In genomic region chr22:49031746-49032330, GRCh38 we compare ENCODE assay signal across 23 cellular contexts.
DNase-seq lines count a peak whose midpoint lies in the region; ATAC-seq, FAIRE-seq and TF ChIP-seq lines count a peak whose summit lies in the region.
"Had no signal": no experiment of that assay in that cellular context is flagged by ENCODE, and none has a peak within 500 bp of the region (broad histone marks: within the 10 kb centered on the region; RNA-seq: fewer than 3 reads in every experiment).

No MANE protein-coding gene starts in this region.

- H3K79me1 ChIP-seq in H9 (ENCODE audit: insufficient read depth, low read depth, low read length, poor library complexity, severe bottlenecking) = no peaks in the 10 kb centered on the region
- H3K79me1 ChIP-seq in neuronal stem cell (ENCODE audit: low read depth, low read length) = no peaks in the 10 kb centered on the region

- H2AK5ac ChIP-seq in H9 (ENCODE audit: insufficient read length, low read length) = no peak overlapping the region
- H2AK5ac ChIP-seq in neuronal stem cell (ENCODE audit: low read depth, low read length) = peak overlapping the region; percentile 68

- no peak overlapping the region for H2BK15ac ChIP-seq in H9 (ENCODE audit: low read depth, low read length)
- H2BK15ac ChIP-seq in neuronal stem cell (ENCODE audit: low read length) = no peak overlapping the region

- H3K23me2 ChIP-seq in H9 (ENCODE audit: insufficient read length, low read depth, low read length, poor library complexity, severe bottlenecking) = no peaks in the 10 kb centered on the region

- H3K27me3 Mint-ChIP-seq in H9 (ENCODE audit: low read depth) (peaks cover 28% of the 10 kb centered on the region), natural killer cell (ENCODE audit: low read depth in 2 of 2) (peaks cover 0 to 11% of the 10 kb centered on the region in 2 donors)
- H3K27me3 Mint-ChIP-seq: B cell had no signal

- H3K4me3 ChIP-seq in kidney (ENCODE audit: low read length in 2 of 2) (no peak overlapping the region), neuronal stem cell (ENCODE audit: low read length in 2 of 2) (no peak overlapping the region), upper lobe of right lung (no peak overlapping the region)
- H3K4me3 ChIP-seq: BLaER1 had no signal

- H2BK120ac ChIP-seq in H9 (ENCODE audit: low read depth, low read length, poor library complexity, severe bottlenecking) (no peak overlapping the region), neuronal stem cell (ENCODE audit: low read depth, low read length) (peak overlapping the region; percentile 10)

- H2BK12ac ChIP-seq in H9 (ENCODE audit: insufficient read length, low read depth, low read length) (no peak overlapping the region), neuronal stem cell (ENCODE audit: low read length) (peak overlapping the region; percentile 0)

- no CpG with 5 or more reads among the region's 6 CpGs for WGBS in H9 (ENCODE audit: extremely low coverage, insufficient read length, low lambda C conversion rate)
- no CpG with 5 or more reads among the region's 6 CpGs for WGBS in neuronal stem cell (ENCODE audit: extremely low coverage in 2 of 2, insufficient read length in 2 of 2, insufficient replicate concordance in 1 of 2), 2 donors

- H3K18ac ChIP-seq in H9 (ENCODE audit: insufficient read length, low read depth, low read length) = no peak overlapping the region
- peak overlapping the region; percentile 4 for H3K18ac ChIP-seq in neuronal stem cell (ENCODE audit: low read length)

- H4K20me1 ChIP-seq in H9 (ENCODE audit: control insufficient read depth, insufficient read depth, insufficient read length) = no peaks in the 10 kb centered on the region
- H4K20me1 ChIP-seq: BLaER1 had no signal

- H3K36me3 ChIP-seq in kidney (ENCODE audit: control insufficient read depth in 1 of 2, insufficient read depth in 2 of 2, low read length in 2 of 2) = no peaks in the 10 kb centered on the region
- H3K36me3 ChIP-seq in neuronal stem cell (replicated peaks in 1 of 2; ENCODE audit: control insufficient read depth in 2 of 2, insufficient read depth in 2 of 2, low read length in 2 of 2) = no peaks in the 10 kb centered on the region
- H3K36me3 ChIP-seq in upper lobe of right lung = no peaks in the 10 kb centered on the region
- H3K36me3 ChIP-seq: BLaER1 had no signal

- H2BK5ac ChIP-seq in H9 (ENCODE audit: insufficient read length, low read length) (no peak overlapping the region), neuronal stem cell (ENCODE audit: low read length) (peak overlapping the region; percentile 55)

- H4K8ac ChIP-seq in H9 (replicated peaks; ENCODE audit: insufficient read length, low read depth, low read length) = no peak overlapping the region
- H4K8ac ChIP-seq in neuronal stem cell (ENCODE audit: low read depth, low read length) = no peak overlapping the region

- H3T11ph ChIP-seq in H9 (ENCODE audit: low read length) = no peak overlapping the region

- TF ChIP-seq CTCF in H9 (conservative IDR thresholded peaks at IDR 0.05) (no peak), kidney (IDR thresholded peaks at IDR 0.05; ENCODE audit: borderline replicate concordance, extremely low read depth, insufficient read depth) (no peak), upper lobe of right lung (IDR thresholded peaks at IDR 0.05) (no peak), natural killer cell (IDR thresholded peaks at IDR 0.05) (no peak)

- intact Hi-C loops in kidney (cut with DNase I) = no loop called here
- intact Hi-C loops in upper lobe of right lung (cut with DNase I) = no loop called here
- intact Hi-C loops in natural killer cell (cut with micrococcal nuclease) = no loop called here

- H3K27ac ChIP-seq in H9 (ENCODE audit: insufficient read length, low read depth, low read length) (no peak overlapping the region), kidney (ENCODE audit: low read depth in 2 of 2, low read length in 2 of 2) (no peak overlapping the region), neuronal stem cell (replicated peaks; ENCODE audit: low read length) (no peak overlapping the region), upper lobe of right lung (no peak overlapping the region)
- H3K27ac ChIP-seq: 22Rv1, BLaER1, C4-2B had no signal

- H2AFZ ChIP-seq in H9 (ENCODE audit: low read length) (no peak overlapping the region), neuronal stem cell (ENCODE audit: low read length) (peak overlapping the region; percentile 79)

- H3K27ac Mint-ChIP-seq in H9 = no peak overlapping the region
- no peak overlapping the region for H3K27ac Mint-ChIP-seq in natural killer cell
- H3K27ac Mint-ChIP-seq: B cell; CD4-positive, CD25-positive, alpha-beta regulatory T cell; CD8-positive, alpha-beta T cell had no signal

- H2BK20ac ChIP-seq in H9 (ENCODE audit: low read depth, low read length, poor library complexity, severe bottlenecking) = no peak overlapping the region

- H3K56ac ChIP-seq in H9 (ENCODE audit: insufficient read length, low read depth, low read length) = no peak overlapping the region

- no peak overlapping the region for H3K23ac ChIP-seq in H9 (ENCODE audit: insufficient read length, low read depth, low read length)
- peak overlapping the region; percentile 1 for H3K23ac ChIP-seq in neuronal stem cell (ENCODE audit: low read depth, low read length, poor library complexity)

- DNase-seq in H9 (no peak), kidney (peak; percentile 64), neuronal stem cell (ENCODE audit: low spot score) (no peak), upper lobe of right lung (peak; percentile 37), kidney tubule cell (ENCODE audit: low spot score) (no peak), natural killer cell (no peak)
- no peak for DNase-seq in stimulated activated CD8-positive, alpha-beta memory T cell treated with anti-CD3 and anti-CD28 coated beads, Interleukin-4, amount 100 ng/mL, for 48 hours
- DNase-seq: Caco-2; CD4-positive, CD25-positive, alpha-beta regulatory T cell; CD8-positive, alpha-beta T cell; DMS153; DND-41; GOT3; H7 had no signal

- H3K14ac ChIP-seq in H9 (ENCODE audit: insufficient read depth, low read length) (peak overlapping the region; percentile 57; the same call in 1 of the 2 replicates), neuronal stem cell (ENCODE audit: low read length) (peak overlapping the region; percentile 56)

- H4K91ac ChIP-seq in H9 (ENCODE audit: insufficient read length, low read depth, low read length) (no peak overlapping the region), neuronal stem cell (ENCODE audit: low read depth, low read length, poor library complexity) (no peak overlapping the region)

- ATAC-seq in upper lobe of right lung (no peak), HG03025 (IDR thresholded peaks at IDR 0.05; ENCODE audit: low FRiP score, unreplicated experiment) (no peak), natural killer cell (no peak)
- ATAC-seq: CD8-positive, alpha-beta T cell; HCT116 had no signal

- H3K9ac ChIP-seq in H9 (ENCODE audit: extremely low read depth, insufficient read length, low read length) (no peak overlapping the region), kidney (ENCODE audit: low read length in 2 of 2) (no peak overlapping the region), neuronal stem cell (ENCODE audit: low read depth, low read length, poor library complexity) (no peak overlapping the region)
- H3K9ac ChIP-seq: BLaER1 had no signal

- H3K79me2 ChIP-seq in H9 (ENCODE audit: insufficient read depth, low read length) = no peaks in the 10 kb centered on the region

- H3K9me3 ChIP-seq in H9 (ENCODE audit: control insufficient read depth, low read depth, low read length) (no peaks in the 10 kb centered on the region), kidney (ENCODE audit: control insufficient read depth in 1 of 2, low read length in 2 of 2) (no peaks in the 10 kb centered on the region), neuronal stem cell (replicated peaks in 1 of 2; ENCODE audit: control insufficient read depth in 2 of 2, insufficient read depth in 1 of 2, low read depth in 1 of 2, low read length in 2 of 2) (peaks cover 0 to 3% of the 10 kb centered on the region in 2 donors), upper lobe of right lung (no peaks in the 10 kb centered on the region)
- H3K9me3 ChIP-seq: BLaER1, Caco-2 had no signal

- H3K36me3 Mint-ChIP-seq in H9 (ENCODE audit: insufficient read depth in 1 of 3, low read depth in 3 of 3) (peaks cover 0 to 3% (median 0%) of the 10 kb centered on the region in 3 experiments; a peak in 1 of 7 replicates), natural killer cell (no peaks in the 10 kb centered on the region)
- H3K36me3 Mint-ChIP-seq: CD4-positive, CD25-positive, alpha-beta regulatory T cell; CD8-positive, alpha-beta T cell had no signal

- H3K4me1 Mint-ChIP-seq in H9 = peaks cover 6 to 10% of the 10 kb centered on the region in 2 experiments; a peak in 3 of 4 replicates
- no peaks in the 10 kb centered on the region for H3K4me1 Mint-ChIP-seq in natural killer cell
- H3K4me1 Mint-ChIP-seq: B cell; CD4-positive, CD25-positive, alpha-beta regulatory T cell had no signal

- H3K27me3 ChIP-seq in H9 (ENCODE audit: insufficient read depth, low read length) (no peaks in the 10 kb centered on the region), neuronal stem cell (ENCODE audit: control insufficient read depth in 3 of 3, insufficient read depth in 3 of 3, low read depth in 1 of 3, low read length in 3 of 3) (no peaks in the 10 kb centered on the region), upper lobe of right lung (peaks cover 13% of the 10 kb centered on the region)
- H3K27me3 ChIP-seq: BLaER1 had no signal

- FAIRE-seq in kidney (lab: Jason Lieb, UNC) = no peak
- FAIRE-seq: A204.1, G401.6, GM12892 had no signal

- peaks cover 4 to 6% of the 10 kb centered on the region in 2 experiments; a peak in 4 of 5 replicates for H3K9me3 Mint-ChIP-seq in H9
- H3K9me3 Mint-ChIP-seq in natural killer cell = peaks cover 1 to 2% of the 10 kb centered on the region in 2 donors
- H3K9me3 Mint-ChIP-seq: CD4-positive, CD25-positive, alpha-beta regulatory T cell had no signal

- H3K4me1 ChIP-seq in H9 (ENCODE audit: insufficient read depth, low read length) = no peaks in the 10 kb centered on the region
- no peaks in the 10 kb centered on the region for H3K4me1 ChIP-seq in kidney (ENCODE audit: control insufficient read depth in 1 of 2, insufficient read depth in 1 of 2, low read depth in 1 of 2, low read length in 2 of 2)
- H3K4me1 ChIP-seq in neuronal stem cell (ENCODE audit: control insufficient read depth in 2 of 2, insufficient read depth in 1 of 2, low read depth in 1 of 2, low read length in 2 of 2) = peaks cover 10 to 17% of the 10 kb centered on the region in 2 donors
- H3K4me1 ChIP-seq in upper lobe of right lung = no peaks in the 10 kb centered on the region
- H3K4me1 ChIP-seq: BLaER1, Caco-2 had no signal

- H3K4me2 ChIP-seq in H9 (ENCODE audit: insufficient read depth, insufficient read length, low read length) = no peak overlapping the region
- no peak overlapping the region for H3K4me2 ChIP-seq in neuronal stem cell (ENCODE audit: insufficient read depth, low read length, poor library complexity, severe bottlenecking)
- H3K4me2 ChIP-seq: BLaER1 had no signal

- H3K4me3 Mint-ChIP-seq in H9 (no peak overlapping the region), natural killer cell (no peak overlapping the region)
- H3K4me3 Mint-ChIP-seq: B cell; CD4-positive, CD25-positive, alpha-beta regulatory T cell; CD8-positive, alpha-beta T cell had no signal

- H4K5ac ChIP-seq in H9 (ENCODE audit: insufficient read length, low read depth, low read length) = no peak overlapping the region

- H3K4ac ChIP-seq in H9 (ENCODE audit: low read depth, low read length) = no peak overlapping the region
- no peak overlapping the region for H3K4ac ChIP-seq in neuronal stem cell (ENCODE audit: low read length)

Comparison
In these comparisons a context has a peak if more than half of its experiments do, and no peak if none do; other contexts are left out.
1. DNase-seq: peak in kidney (single experiment) and upper lobe of right lung (single experiment); none in H9 (single experiment), neuronal stem cell (single experiment), kidney tubule cell (single experiment), stimulated activated CD8-positive, alpha-beta memory T cell treated with anti-CD3 and anti-CD28 coated beads, Interleukin-4, amount 100 ng/mL, for 48 hours (single experiment) and natural killer cell (single experiment).